ENCODE assay signal across 17 cellular contexts in genomic region chr5:73117088-73117755, GRCh38. TPM values are rescaled to one million over a fixed set of nuclear protein-coding genes. Genes with fewer than 3 reads are reported as not detected.
"Had no signal": no experiment of that assay in that cellular context is flagged by ENCODE, and none has a peak within 500 bp of the region (broad histone marks: within the 10 kb centered on the region; RNA-seq: fewer than 3 reads in every experiment).

No MANE protein-coding gene starts in this region.

- H3K36me3 ChIP-seq: brain microvascular endothelial cell, pancreas, sigmoid colon, stomach had no signal

- DNase-seq: activated CD4-positive, alpha-beta T cell treated with anti-CD3 and anti-CD28 coated beads, Interleukin-2, amount 10 ng/mL, durations not matched to agents 7 days and 5 days; activated CD8-positive, alpha-beta memory T cell treated with anti-CD3 and anti-CD28 coated beads, Interleukin-2, amount 50 U/mL, for 48 hours; activated gamma-delta T cell; activated naive CD8-positive, alpha-beta T cell treated with anti-CD3 and anti-CD28 coated beads for 36 hours; activated T-cell treated with anti-CD3 and anti-CD28 coated beads, Interleukin-2, amount 50 U/mL, for 72 hours; amygdala; brain microvascular endothelial cell; effector memory CD4-positive, alpha-beta T cell; foreskin keratinocyte; immature natural killer cell; pancreas; sigmoid colon; stimulated activated CD4-positive, alpha-beta T cell treated with anti-CD3 and anti-CD28 coated beads, Interleukin-12 subunit alpha, Interleukin-12 subunit beta, amount 100 ng/mL, for 4 hours; stimulated activated CD4-positive, alpha-beta T cell treated with anti-CD3 and anti-CD28 coated beads, Interleukin-2, amount 100 ng/mL, for 24 hours; stomach had no signal

- ATAC-seq: activated T-cell treated with anti-CD3 and anti-CD28 coated beads, Interleukin-2, amount 50 U/mL, for 72 hours; foreskin keratinocyte; pancreas had no signal

- H3K27me3 ChIP-seq: brain microvascular endothelial cell, foreskin keratinocyte, pancreas had no signal

- H3K4me3 ChIP-seq: pancreas, sigmoid colon, stomach had no signal

- H3K9me3 ChIP-seq: pancreas, sigmoid colon, stomach had no signal

- H3K27ac ChIP-seq: foreskin keratinocyte, pancreas, sigmoid colon had no signal

RNA-seq across cellular contexts. Expression of gene TMEM171, which starts 3.2 kb away (rescaled TPM):
- total RNA-seq: activated CD4-positive, alpha-beta T cell treated with anti-CD3 and anti-CD28 coated beads, Interleukin-2, amount 10 ng/mL, durations not matched to agents 7 days and 5 days; activated naive CD8-positive, alpha-beta T cell treated with anti-CD3 and anti-CD28 coated beads for 36 hours; activated T-cell treated with anti-CD3 and anti-CD28 coated beads, Interleukin-2, amount 50 U/mL, for 72 hours; neural crest cell; sigmoid colon had no signal

RNA-seq across cellular contexts. Expression of gene TMEM174, which starts 55.8 kb away (rescaled TPM):
- total RNA-seq: activated CD4-positive, alpha-beta T cell treated with anti-CD3 and anti-CD28 coated beads, Interleukin-2, amount 10 ng/mL, durations not matched to agents 7 days and 5 days; activated naive CD8-positive, alpha-beta T cell treated with anti-CD3 and anti-CD28 coated beads for 36 hours; activated T-cell treated with anti-CD3 and anti-CD28 coated beads, Interleukin-2, amount 50 U/mL, for 72 hours; foreskin keratinocyte; lower leg skin; neural crest cell; pancreas; sigmoid colon; stomach had no signal
- polyA plus RNA-seq: foreskin keratinocyte, immature natural killer cell, pancreas, sigmoid colon, stomach had no signal
